19 cellular contexts compared by ENCODE assay signal in genomic region chr5:29950416-29951145, GRCh38.
"Had no signal": no experiment of that assay in that cellular context is flagged by ENCODE, and none has a peak within 500 bp of the region (broad histone marks: within the 10 kb centered on the region; RNA-seq: fewer than 3 reads in every experiment).

No MANE protein-coding gene starts in this region.

- H3K4me3 ChIP-seq: mucosa of descending colon, suprapubic skin, tibial artery had no signal

- H3K27me3 ChIP-seq: suprapubic skin, tibial artery had no signal

- H3K9me3 ChIP-seq: suprapubic skin, tibial artery had no signal

- H3K27ac ChIP-seq: suprapubic skin, tibial artery had no signal

- DNase-seq: activated B cell treated with CpG ODN at 0.5 μM for 24 hours; activated CD4-positive, alpha-beta T cell treated with anti-CD3 and anti-CD28 coated beads, Interleukin-2, amount 50 U/mL, for 1 hour; activated CD8-positive, alpha-beta T cell treated with anti-CD3 and anti-CD28 coated beads for 36 hours; activated naive CD8-positive, alpha-beta T cell treated with anti-CD3 and anti-CD28 coated beads, Interleukin-2, amount 50 U/mL, for 24 hours; activated T-cell treated with anti-CD3 and anti-CD28 coated beads, Interleukin-2, amount 50 U/mL, for 4 hours; amygdala; caudate nucleus; cortex of kidney; effector memory CD8-positive, alpha-beta T cell; erythroblast; head of caudate nucleus; hippocampal formation; left cardiac atrium; left ventricle myocardium superior; mucosa of descending colon; right cardiac atrium; stimulated activated naive CD4-positive, alpha-beta T cell; tibial artery had no signal

- H3K36me3 ChIP-seq: suprapubic skin, tibial artery had no signal

- H3K4me1 ChIP-seq: suprapubic skin, tibial artery had no signal
